ENCODE assay signal across 24 cellular contexts in the genomic region with DNA sequence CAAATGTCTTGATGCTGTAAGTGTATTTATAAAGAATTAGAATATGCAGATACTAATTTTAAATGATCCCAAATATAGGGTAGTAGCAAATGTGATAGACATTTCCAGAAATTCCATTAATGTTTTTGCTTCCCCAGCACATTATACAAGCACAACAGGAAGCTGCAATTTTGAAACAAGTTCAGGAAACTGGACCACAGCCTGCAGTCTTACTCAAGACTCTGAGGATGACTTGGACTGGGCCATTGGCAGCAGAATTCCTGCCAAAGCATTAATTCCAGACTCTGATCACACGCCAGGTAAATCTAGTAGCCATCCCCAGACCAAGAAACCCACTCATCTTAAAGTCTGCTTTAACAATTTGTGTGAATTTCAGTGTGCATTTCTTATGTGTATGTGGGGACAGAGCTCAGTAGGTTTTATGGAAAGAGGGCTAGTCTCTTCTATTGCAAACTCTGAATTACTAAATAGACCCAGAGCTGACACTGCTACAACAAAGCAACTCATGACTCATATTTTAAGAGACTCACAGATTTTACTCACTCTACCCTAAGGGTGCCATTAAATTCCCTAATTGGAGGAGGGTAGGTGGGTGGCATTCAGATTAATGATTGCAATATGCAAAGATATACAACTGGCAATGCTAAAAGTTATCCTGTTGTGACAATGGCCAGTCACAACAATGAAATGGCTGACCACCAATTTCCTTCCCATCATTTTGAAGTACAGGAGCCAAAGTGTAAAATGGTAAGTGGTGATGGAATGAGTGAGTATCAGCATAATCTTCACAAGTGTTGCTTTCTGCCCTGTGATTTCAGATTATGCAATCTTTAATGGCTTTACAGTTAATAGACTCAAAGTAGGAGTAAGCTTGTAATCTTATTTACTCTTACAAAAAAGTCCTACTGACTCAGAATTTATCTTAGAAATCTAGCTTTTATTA.
DNase-seq lines count a peak whose midpoint lies in the region; ATAC-seq, FAIRE-seq and TF ChIP-seq lines count a peak whose summit lies in the region.
"Had no signal": no experiment of that assay in that cellular context is flagged by ENCODE, and none has a peak within 500 bp of the region (broad histone marks: within the 10 kb centered on the region; RNA-seq: fewer than 3 reads in every experiment).

No MANE protein-coding gene starts in this region.

- DNase-seq in MCF 10A (ENCODE audit: unreplicated experiment) = peak; percentile 70
- DNase-seq in breast epithelium (ENCODE audit: low spot score in 2 of 2) = no peak
- DNase-seq in bronchial epithelial cell (ENCODE audit: low read depth) = peak; percentile 8
- DNase-seq in iris pigment epithelial cell (ENCODE audit: low read depth) = peak; percentile 32
- no peak for DNase-seq in COLO829 (ENCODE audit: low spot score)
- no peak for DNase-seq in testis
- DNase-seq: activated CD4-positive, alpha-beta T cell treated with anti-CD3 and anti-CD28 coated beads, Interleukin-2, amount 50 U/mL, for 4 hours; activated effector memory CD4-positive, alpha-beta T cell treated with anti-CD3 and anti-CD28 coated beads, Interleukin-2, amount 50 U/mL, for 16 hours; activated naive CD8-positive, alpha-beta T cell treated with anti-CD3 and anti-CD28 coated beads, Interleukin-2, amount 50 U/mL, for 24 hours; dorsolateral prefrontal cortex; heart right ventricle; HFFc6; MV-4-11; NCI-H187; NCI-H2227 treated with DMSO at 0.1 percent for 48 hours; stimulated activated CD4-positive, alpha-beta T cell treated with anti-CD3 and anti-CD28 coated beads, Interleukin-4, amount 100 ng/mL, for 4 hours; stimulated activated naive CD8-positive, alpha-beta T cell treated with anti-CD3 and anti-CD28 coated beads, Interleukin-15, amount 100 ng/mL, for 72 hours had no signal

- no peak for ATAC-seq in GM21423 (IDR thresholded peaks at IDR 0.05; ENCODE audit: unreplicated experiment)
- ATAC-seq in HG03175 (IDR thresholded peaks at IDR 0.05; ENCODE audit: unreplicated experiment) = no peak
- ATAC-seq: activated naive CD8-positive, alpha-beta T cell treated with anti-CD3 and anti-CD28 coated beads, Interleukin-2, amount 50 U/mL, for 24 hours; heart right ventricle; stimulated activated naive CD8-positive, alpha-beta T cell treated with anti-CD3 and anti-CD28 coated beads, Interleukin-15, amount 100 ng/mL, for 72 hours; WTC11 had no signal

- WGBS in testis, 2 donors = 89 to 100% methylated on average over 1 of the region's 1 CpG

- H3K27me3 ChIP-seq in breast epithelium (no peaks in the 10 kb centered on the region), bronchial epithelial cell (ENCODE audit: control insufficient read depth, insufficient read depth, low read length) (no peaks in the 10 kb centered on the region), testis (no peaks in the 10 kb centered on the region)
- H3K27me3 ChIP-seq: BLaER1, dorsolateral prefrontal cortex, heart right ventricle, SJSA1 had no signal

- FAIRE-seq in bronchial epithelial cell (lab: Jason Lieb, UNC) = no peak
- FAIRE-seq: A204.1, GM18507 had no signal

- no peak overlapping the region for H3K27ac Mint-ChIP-seq in MCF 10A (ENCODE audit: low read depth, unreplicated experiment)
- H3K27ac Mint-ChIP-seq: activated naive CD8-positive, alpha-beta T cell treated with anti-CD3 and anti-CD28 coated beads, Interleukin-2, amount 50 U/mL, for 24 hours; HFFc6; stimulated activated naive CD8-positive, alpha-beta T cell treated with anti-CD3 and anti-CD28 coated beads, Interleukin-15, amount 100 ng/mL, for 72 hours; WTC11 had no signal

- TF ChIP-seq CTCF in MCF 10A (IDR thresholded peaks at IDR 0.05; ENCODE audit: unreplicated experiment) = no peak
- TF ChIP-seq CTCF in breast epithelium (IDR thresholded peaks at IDR 0.05) = no peak
- TF ChIP-seq CTCF in bronchial epithelial cell (IDR thresholded peaks at IDR 0.05; ENCODE audit: insufficient read depth, low read length, severe bottlenecking) = no peak
- TF ChIP-seq CTCF in testis (IDR thresholded peaks at IDR 0.05) = no peak

- peaks cover 24% of the 10 kb centered on the region for H3K4me1 Mint-ChIP-seq in MCF 10A (ENCODE audit: insufficient read depth, unreplicated experiment)
- H3K4me1 Mint-ChIP-seq: activated naive CD8-positive, alpha-beta T cell treated with anti-CD3 and anti-CD28 coated beads, Interleukin-2, amount 50 U/mL, for 24 hours; stimulated activated naive CD8-positive, alpha-beta T cell treated with anti-CD3 and anti-CD28 coated beads, Interleukin-15, amount 100 ng/mL, for 72 hours had no signal

- no peaks in the 10 kb centered on the region for H3K9me3 Mint-ChIP-seq in MCF 10A (ENCODE audit: unreplicated experiment)

- H3K36me3 ChIP-seq in breast epithelium (no peaks in the 10 kb centered on the region), bronchial epithelial cell (ENCODE audit: control insufficient read depth, insufficient read depth, low read length) (no peaks in the 10 kb centered on the region), testis (ENCODE audit: low read depth, missing control alignments) (no peaks in the 10 kb centered on the region)
- H3K36me3 ChIP-seq: BLaER1, SJSA1 had no signal

- POLR2A ChIA-PET in MCF 10A (lab: Yijun Ruan, JAX) = interaction anchor here (1.0 kb wide), 1 partner anchor 15 kb away, joined by 3 read pairs; no protein-coding TSS in a partner anchor

- no peaks in the 10 kb centered on the region for H3K27me3 Mint-ChIP-seq in MCF 10A (ENCODE audit: insufficient read depth, unreplicated experiment)
- H3K27me3 Mint-ChIP-seq: activated naive CD8-positive, alpha-beta T cell treated with anti-CD3 and anti-CD28 coated beads, Interleukin-2, amount 50 U/mL, for 24 hours; stimulated activated naive CD8-positive, alpha-beta T cell treated with anti-CD3 and anti-CD28 coated beads, Interleukin-15, amount 100 ng/mL, for 72 hours had no signal

- H3K4me1 ChIP-seq in breast epithelium = no peaks in the 10 kb centered on the region
- H3K4me1 ChIP-seq in testis = no peaks in the 10 kb centered on the region
- H3K4me1 ChIP-seq: BLaER1, heart right ventricle, SJSA1 had no signal

- H3K4me3 ChIP-seq in breast epithelium = no peak overlapping the region
- H3K4me3 ChIP-seq in bronchial epithelial cell (ENCODE audit: low read depth, low read length) = no peak overlapping the region
- H3K4me3 ChIP-seq in testis = no peak overlapping the region
- H3K4me3 ChIP-seq: BLaER1, dorsolateral prefrontal cortex, heart right ventricle, SJSA1 had no signal

- H3K27ac ChIP-seq in breast epithelium (peak overlapping the region in 1 of 2 donors; percentile 69), testis (no peak overlapping the region)
- H3K27ac ChIP-seq: BLaER1, dorsolateral prefrontal cortex, heart right ventricle, SJSA1 had no signal

- intact Hi-C loops in MCF 10A (cut with micrococcal nuclease) (no loop called here), breast epithelium (cut with DNase I; ENCODE audit: low total_unique reads) (loop anchor here (10.0 kb wide), 1 partner anchor 1206 kb away; no protein-coding TSS in a partner anchor), testis (cut with DNase I; ENCODE audit: low total_unique reads) (no loop called here)

- TF ChIP-seq POLR2A in breast epithelium (IDR thresholded peaks at IDR 0.05) = no peak
- no peak for TF ChIP-seq POLR2A in testis (IDR thresholded peaks at IDR 0.05)

- H3K9me3 ChIP-seq in breast epithelium (no peaks in the 10 kb centered on the region), testis (no peaks in the 10 kb centered on the region)
- H3K9me3 ChIP-seq: BLaER1, heart right ventricle, SJSA1 had no signal

- no TSS peak for BruUV-seq in MCF 10A (replicated peaks; lab: Mats Ljungman, UMichigan)

- no peaks in the 10 kb centered on the region for H3K36me3 Mint-ChIP-seq in MCF 10A (ENCODE audit: insufficient read depth, unreplicated experiment)

- CTCF ChIA-PET in MCF 10A (lab: Yijun Ruan, JAX) = interaction anchor here (0.6 to 0.7 kb wide), 2 partner anchors 14 to 655 kb away, joined by 3 to 4 read pairs; no protein-coding TSS in a partner anchor

- H3K4me3 Mint-ChIP-seq in MCF 10A (ENCODE audit: unreplicated experiment) = no peak overlapping the region
- H3K4me3 Mint-ChIP-seq: activated naive CD8-positive, alpha-beta T cell treated with anti-CD3 and anti-CD28 coated beads, Interleukin-2, amount 50 U/mL, for 24 hours; HFFc6; stimulated activated naive CD8-positive, alpha-beta T cell treated with anti-CD3 and anti-CD28 coated beads, Interleukin-15, amount 100 ng/mL, for 72 hours; WTC11 had no signal

Comparison
In these comparisons a context has a peak if more than half of its experiments do, and no peak if none do; other contexts are left out.
1. DNase-seq: peak in MCF 10A (single experiment), bronchial epithelial cell (single experiment) and iris pigment epithelial cell (single experiment); none in breast epithelium (0 of 2), COLO829 (single experiment) and testis (single experiment).